Comparison of ENCODE assay signal across 11 cellular contexts in the genomic region with DNA sequence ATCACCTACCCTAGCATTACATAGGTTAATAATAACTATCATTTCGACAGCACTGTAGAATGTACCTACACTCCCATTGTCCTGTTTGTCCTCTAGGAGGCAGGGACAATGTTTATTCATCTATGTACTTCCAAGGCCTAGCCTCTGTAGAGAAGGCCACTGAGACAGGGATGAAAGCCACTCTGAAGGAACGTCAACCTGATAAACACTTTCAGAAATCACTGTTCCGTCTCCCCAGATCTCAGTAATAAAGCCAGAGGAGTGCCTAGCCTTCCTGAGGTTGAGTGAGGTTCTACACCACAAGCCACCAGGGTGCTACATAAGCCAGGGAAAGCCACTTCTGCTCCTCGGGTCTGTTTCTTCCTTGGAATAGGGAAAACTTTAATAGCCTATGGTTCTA. TPM values are rescaled to one million over a fixed set of nuclear protein-coding genes. Genes with fewer than 3 reads are reported as not detected.
DNase-seq lines count a peak whose midpoint lies in the region; ATAC-seq and TF ChIP-seq lines count a peak whose summit lies in the region.
"Had no signal": no experiment of that assay in that cellular context is flagged by ENCODE, and none has a peak within 500 bp of the region (broad histone marks: within the 10 kb centered on the region; RNA-seq: fewer than 3 reads in every experiment).

No MANE protein-coding gene starts in this region.

- BruUV-seq in HCT116 (replicated peaks; lab: Mats Ljungman, UMichigan): no TSS peak

- no peak overlapping the region for H3K4me3 ChIP-seq in HCT116 (replicated peaks in 1 of 2; ENCODE audit: low read depth in 1 of 2, low read length in 2 of 2)
- no peak overlapping the region for H3K4me3 ChIP-seq in adipocyte (ENCODE audit: low read length)

- H3K27ac ChIP-seq in HCT116 (ENCODE audit: low read depth, low read length): no peak overlapping the region
- H3K27ac ChIP-seq: epithelial cell of prostate, parathyroid adenoma had no signal

- TF ChIP-seq POLR2A in HCT116 (IDR thresholded peaks at IDR 0.05; ENCODE audit: borderline replicate concordance, extremely low read depth, insufficient read depth, insufficient read length): no peak

- H3K27me3 ChIP-seq in HCT116 (ENCODE audit: insufficient read depth, low read length) (no peaks in the 10 kb centered on the region), adipocyte (replicated peaks; ENCODE audit: control insufficient read depth, insufficient read depth, low read length) (no peaks in the 10 kb centered on the region)

- RAD21 ChIA-PET in HCT116 (lab: Charles Lee; ENCODE audit: low non-redundant PET in 1 of 2, low total read pairs in 2 of 2, uncharacterized antibody in 2 of 2, unreplicated experiment in 2 of 2): no interaction called here

- H3K9ac ChIP-seq in HCT116 (ENCODE audit: low read length) (no peak overlapping the region), adipocyte (ENCODE audit: low read length) (no peak overlapping the region)
- H3K9ac ChIP-seq: parathyroid adenoma had no signal

- peak; percentile 52 for ATAC-seq in HCT116
- ATAC-seq: activated CD8-positive, alpha-beta memory T cell treated with anti-CD3 and anti-CD28 coated beads, Interleukin-2, amount 10 ng/mL, durations not matched to agents 7 days and 5 days had no signal

- H3K9me3 ChIP-seq in HCT116 (ENCODE audit: control insufficient read depth in 1 of 2, insufficient read depth in 1 of 2, low read depth in 1 of 2, low read length in 2 of 2): no peaks in the 10 kb centered on the region
- no peaks in the 10 kb centered on the region for H3K9me3 ChIP-seq in adipocyte (ENCODE audit: control insufficient read depth, low read length)

- H3K9me2 ChIP-seq in HCT116 (ENCODE audit: insufficient read depth): no peaks in the 10 kb centered on the region

- H3K79me2 ChIP-seq in HCT116 (ENCODE audit: insufficient read depth, low read length): no peaks in the 10 kb centered on the region
- H3K79me2 ChIP-seq: parathyroid adenoma had no signal

- no peaks in the 10 kb centered on the region for H4K20me1 ChIP-seq in HCT116 (ENCODE audit: insufficient read depth)

- POLR2A ChIA-PET in HCT116 (lab: Charles Lee): no interaction called here

- peak; percentile 30; the same call in 1 of the 2 replicates for TF ChIP-seq RAD21 in HCT116 (IDR thresholded peaks at IDR 0.05; ENCODE audit: low read depth)

- peaks cover 3 to 13% of the 10 kb centered on the region in 2 experiments; a peak in 3 of 4 replicates for H3K4me1 ChIP-seq in HCT116 (ENCODE audit: control insufficient read depth in 1 of 2, insufficient read depth in 2 of 2, low read length in 2 of 2)
- no peaks in the 10 kb centered on the region for H3K4me1 ChIP-seq in adipocyte (ENCODE audit: control insufficient read depth, insufficient read depth, low read length)
- H3K4me1 ChIP-seq: parathyroid adenoma had no signal

- H3K36me3 ChIP-seq in HCT116 (ENCODE audit: control insufficient read depth in 1 of 2, insufficient read depth in 2 of 2, low read length in 2 of 2): no peaks in the 10 kb centered on the region
- H3K36me3 ChIP-seq in adipocyte (ENCODE audit: control insufficient read depth, insufficient read depth, low read length, severe bottlenecking): no peaks in the 10 kb centered on the region

- H3K4me2 ChIP-seq in HCT116 (ENCODE audit: low read length): no peak overlapping the region

- TF ChIP-seq CTCF in AG09319 (IDR thresholded peaks at IDR 0.05; ENCODE audit: low read depth, low read length) (peak; percentile 21; the same call in 1 of the 2 replicates), HCT116 (IDR thresholded peaks at IDR 0.05 in 2 of 3, conservative IDR thresholded peaks at IDR 0.05 in 1 of 3; ENCODE audit: borderline replicate concordance in 1 of 3, insufficient read depth in 1 of 3, low read depth in 2 of 3, low read length in 2 of 3) (peak in 2 of 3 experiments; percentile 25 to 34; a peak in 1 of 6 replicates)

- H2AFZ ChIP-seq in HCT116 (ENCODE audit: low read depth, low read length, poor library complexity, severe bottlenecking): no peak overlapping the region
- H2AFZ ChIP-seq: parathyroid adenoma had no signal

- intact Hi-C loops in HCT116 (cut with micrococcal nuclease): no loop called here

- DNase-seq in AG09319 (ENCODE audit: extremely low read depth, low read depth) (no peak), HCT116 (ENCODE audit: low read depth, low spot score) (no peak), adipocyte (ENCODE audit: low read depth) (peak; percentile 23), iris pigment epithelial cell (ENCODE audit: low read depth) (peak; percentile 6), COLO829 (ENCODE audit: low spot score) (no peak), GF-D8 (lab: John Stamatoyannopoulos, UW) (no peak), islet precursor cell (no peak)
- no peak for DNase-seq in NK-92 treated with Interleukin-12 subunit alpha and Interleukin-12 subunit beta, amount 100 ng/mL, for 24 hours (lab: John Stamatoyannopoulos, UW)
- DNase-seq: activated CD8-positive, alpha-beta memory T cell treated with anti-CD3 and anti-CD28 coated beads, Interleukin-2, amount 10 ng/mL, durations not matched to agents 7 days and 5 days had no signal

- CTCF ChIA-PET in HCT116 (lab: Charles Lee): no interaction called here

TF ChIP-seq in HCT116, 20 proteins besides CTCF, POLR2A, EP300 and RAD21:
- TF ChIP-seq, protein P1, sequence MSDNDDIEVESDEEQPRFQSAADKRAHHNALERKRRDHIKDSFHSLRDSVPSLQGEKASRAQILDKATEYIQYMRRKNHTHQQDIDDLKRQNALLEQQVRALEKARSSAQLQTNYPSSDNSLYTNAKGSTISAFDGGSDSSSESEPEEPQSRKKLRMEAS (IDR thresholded peaks at IDR 0.05): no peak
- no peak for TF ChIP-seq ZNF274 (IDR thresholded peaks at IDR 0.05; ENCODE audit: low read depth, low read length)
- TF ChIP-seq TCF7L2 (IDR thresholded peaks at IDR 0.05; ENCODE audit: borderline replicate concordance, extremely low read depth, insufficient read depth, insufficient read length): no peak
- TF ChIP-seq CEBPB (IDR thresholded peaks at IDR 0.05; ENCODE audit: low read depth): no peak
- no peak for TF ChIP-seq CBX3 (IDR thresholded peaks at IDR 0.05; ENCODE audit: low read depth)
- TF ChIP-seq JUND (IDR thresholded peaks at IDR 0.05): no peak
- TF ChIP-seq SIN3A (IDR thresholded peaks at IDR 0.05; ENCODE audit: low read depth): no peak
- TF ChIP-seq ELF1 (IDR thresholded peaks at IDR 0.05; ENCODE audit: borderline replicate concordance, low read depth): no peak
- TF ChIP-seq SRF (IDR thresholded peaks at IDR 0.05; ENCODE audit: low read depth): no peak
- no peak for TF ChIP-seq SP1 (IDR thresholded peaks at IDR 0.05; ENCODE audit: low read depth)
- no peak for TF ChIP-seq EZH2phosphoT487 (IDR thresholded peaks at IDR 0.05; ENCODE audit: borderline replicate concordance)
- TF ChIP-seq EGR1 (IDR thresholded peaks at IDR 0.05; ENCODE audit: low read depth): no peak
- no peak for TF ChIP-seq POLR2AphosphoS5 (IDR thresholded peaks at IDR 0.05; ENCODE audit: low read depth, low read length)
- no peak for TF ChIP-seq FOSL1 (IDR thresholded peaks at IDR 0.05; ENCODE audit: low read depth)
- TF ChIP-seq ZFX (IDR thresholded peaks at IDR 0.05): no peak
- TF ChIP-seq YY1 (IDR thresholded peaks at IDR 0.05; ENCODE audit: extremely low read depth, insufficient replicate concordance, low read depth, low read length): no peak
- no peak for TF ChIP-seq EZH2 (IDR thresholded peaks at IDR 0.05)

RNA-seq across cellular contexts. Expression of gene POPDC3, which starts 44.8 kb away (rescaled TPM):
- 10.1 TPM for total RNA-seq in HCT116 (2021; ENCODE audit: unreplicated experiment)
- 4.2 and 7.8 TPM in 2 replicates for polyA plus RNA-seq in HCT116 (2012)
- total RNA-seq: activated CD8-positive, alpha-beta memory T cell treated with anti-CD3 and anti-CD28 coated beads, Interleukin-2, amount 10 ng/mL, durations not matched to agents 7 days and 5 days had no signal

Comparison
In these comparisons a context has a peak if more than half of its experiments do, and no peak if none do; other contexts are left out.
1. DNase-seq: peak in adipocyte (single experiment) and iris pigment epithelial cell (single experiment); none in AG09319 (single experiment), HCT116 (single experiment), COLO829 (single experiment), GF-D8 (single experiment), NK-92 treated with Interleukin-12 subunit alpha and Interleukin-12 subunit beta, amount 100 ng/mL, for 24 hours (single experiment) and islet precursor cell (single experiment).